Comparison of ENCODE assay signal across 11 cellular contexts in the genomic region with DNA sequence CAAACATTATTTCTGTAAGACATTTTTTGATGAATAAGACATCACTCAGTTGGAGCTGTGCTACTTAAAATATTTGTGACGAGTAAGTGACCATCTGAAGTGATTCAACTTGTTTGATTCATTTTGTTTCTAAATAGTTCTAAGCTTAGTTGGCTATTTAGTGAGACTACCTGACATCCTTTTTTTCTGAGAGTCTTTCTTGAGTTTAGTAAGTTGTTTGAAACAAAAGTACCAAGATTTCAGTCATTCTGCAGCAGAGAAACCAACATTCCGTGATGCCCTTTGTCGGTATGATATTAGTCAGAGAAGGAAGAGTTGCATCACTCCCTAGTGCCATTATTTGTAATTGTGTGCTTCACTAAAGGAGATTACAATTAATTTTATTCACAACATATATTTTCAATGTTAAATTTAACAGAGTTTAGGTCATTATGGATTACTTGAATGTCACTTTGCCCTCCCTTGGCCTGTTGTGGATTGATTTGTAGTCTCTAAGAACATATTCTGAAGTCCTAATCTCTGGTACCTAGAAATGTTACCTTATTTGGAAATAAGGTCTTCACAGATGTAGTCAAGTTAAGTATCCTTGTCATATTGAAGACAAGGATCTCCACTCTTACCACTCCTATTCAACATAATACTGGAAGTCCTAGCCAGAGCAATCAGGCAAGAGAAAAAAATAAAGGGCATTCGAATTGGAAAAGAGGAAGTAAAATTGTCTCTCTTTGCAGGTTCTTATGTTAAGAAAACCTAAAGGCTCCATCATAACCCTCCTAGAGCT.
DNase-seq lines count a peak whose midpoint lies in the region; ATAC-seq, FAIRE-seq and TF ChIP-seq lines count a peak whose summit lies in the region.
"Had no signal": no experiment of that assay in that cellular context is flagged by ENCODE, and none has a peak within 500 bp of the region (broad histone marks: within the 10 kb centered on the region; RNA-seq: fewer than 3 reads in every experiment).

No MANE protein-coding gene starts in this region.

- peak overlapping the region; percentile 68 for H3K4me3 Mint-ChIP-seq in HFFc6
- no peak overlapping the region for H3K4me3 Mint-ChIP-seq in T-helper 1 cell treated with Interleukin-12 subunit alpha and Interleukin-12 subunit beta and Interleukin-4 antibody, amounts not matched to agents 30 μg/mL and 1 μg/mL, for 36 hours

- FAIRE-seq in keratinocyte (lab: Jason Lieb, UNC): peak; percentile 58

- H3K27ac ChIP-seq in keratinocyte (ENCODE audit: control insufficient read depth, insufficient read depth, low read length) (peak overlapping the region; percentile 77), dorsolateral prefrontal cortex (peak overlapping the region in 1 of 59 donors; percentile 12)
- H3K27ac ChIP-seq: Peyer's patch, vagina had no signal

- H3K9ac ChIP-seq in keratinocyte (ENCODE audit: control insufficient read depth, extremely low read depth, insufficient read depth, low read length): peak overlapping the region; percentile 14

- H3K4me1 Mint-ChIP-seq in HFFc6 (ENCODE audit: low read depth): peaks cover 68% of the 10 kb centered on the region
- peaks cover 9% of the 10 kb centered on the region for H3K4me1 Mint-ChIP-seq in T-helper 1 cell treated with Interleukin-12 subunit alpha and Interleukin-12 subunit beta and Interleukin-4 antibody, amounts not matched to agents 30 μg/mL and 1 μg/mL, for 36 hours (ENCODE audit: low read depth)

- dilution Hi-C loops in keratinocyte (cut with MboI; ENCODE audit: extremely low pct_ligation_motif_present, low sequenced_read_pairs): no loop called here

- H3K27ac Mint-ChIP-seq in HFFc6: peak overlapping the region; percentile 99
- H3K27ac Mint-ChIP-seq in T-helper 1 cell treated with Interleukin-12 subunit alpha and Interleukin-12 subunit beta and Interleukin-4 antibody, amounts not matched to agents 30 μg/mL and 1 μg/mL, for 36 hours: peak overlapping the region; percentile 52

- ATAC-seq in GM18499 (IDR thresholded peaks at IDR 0.05; ENCODE audit: insufficient read depth, unreplicated experiment): peak; percentile 55

- no peaks in the 10 kb centered on the region for H3K9me1 ChIP-seq in keratinocyte (ENCODE audit: control insufficient read depth, extremely low read depth, insufficient read depth, low read length)

- peak overlapping the region; percentile 10 for H2AFZ ChIP-seq in keratinocyte (ENCODE audit: control insufficient read depth, low read length)

- no peaks in the 10 kb centered on the region for H3K9me3 Mint-ChIP-seq in HFFc6
- H3K9me3 Mint-ChIP-seq in T-helper 1 cell treated with Interleukin-12 subunit alpha and Interleukin-12 subunit beta and Interleukin-4 antibody, amounts not matched to agents 30 μg/mL and 1 μg/mL, for 36 hours: peaks cover 4% of the 10 kb centered on the region

- intact Hi-C loops in dorsolateral prefrontal cortex (cut with DNase I): no loop called here

- no peak for TF ChIP-seq CTCF in HFFc6 (IDR thresholded peaks at IDR 0.05)
- TF ChIP-seq CTCF in keratinocyte (optimal IDR thresholded peaks at IDR 0.05 in 1 of 3, IDR thresholded peaks at IDR 0.05 in 1 of 3, conservative IDR thresholded peaks at IDR 0.05 in 1 of 3; ENCODE audit: extremely low read depth in 1 of 3, insufficient read depth in 2 of 3, low read length in 3 of 3): no peak
- TF ChIP-seq CTCF in dorsolateral prefrontal cortex (IDR thresholded peaks at IDR 0.05 in 54 of 56, conservative IDR thresholded peaks at IDR 0.05 in 2 of 56; ENCODE audit: low read depth in 1 of 56, partially characterized antibody in 56 of 56): no peak

- DNase-seq in HFFc6: peak; percentile 77
- no peak for DNase-seq in keratinocyte (ENCODE audit: low read depth, low spot score)
- DNase-seq in activated CD4-positive, CD25-positive, alpha-beta regulatory T cell treated with anti-CD3 and anti-CD28 coated beads, Interleukin-2, amount 50 U/mL, for 72 hours: no peak
- DNase-seq in T-helper 9 cell: no peak
- no peak for DNase-seq in dorsolateral prefrontal cortex
- no peak for DNase-seq in NCI-H2081 treated with DMSO at 0.1 percent for 48 hours (lab: John Stamatoyannopoulos, UW)
- DNase-seq: Peyer's patch; stimulated activated CD4-positive, alpha-beta T cell treated with anti-CD3 and anti-CD28 coated beads, Interleukin-2, amount 100 ng/mL, for 24 hours had no signal

- peaks cover under 1% of the 10 kb centered on the region; the same call in 1 of the 2 replicates for H3K27me3 Mint-ChIP-seq in HFFc6 (ENCODE audit: insufficient read depth)
- H3K27me3 Mint-ChIP-seq in T-helper 1 cell treated with Interleukin-12 subunit alpha and Interleukin-12 subunit beta and Interleukin-4 antibody, amounts not matched to agents 30 μg/mL and 1 μg/mL, for 36 hours (ENCODE audit: low read depth): peaks cover 3% of the 10 kb centered on the region

- no peaks in the 10 kb centered on the region for H3K9me3 ChIP-seq in keratinocyte (ENCODE audit: control insufficient read depth, low read depth, low read length)
- H3K9me3 ChIP-seq: Peyer's patch, vagina had no signal

- H3K36me3 ChIP-seq in keratinocyte (ENCODE audit: control insufficient read depth in 2 of 2, extremely low read depth in 1 of 2, insufficient read depth in 2 of 2, low read length in 2 of 2): no peaks in the 10 kb centered on the region
- H3K36me3 ChIP-seq: Peyer's patch, vagina had no signal

- peak overlapping the region; percentile 58 for H3K4me2 ChIP-seq in keratinocyte (ENCODE audit: control insufficient read depth, extremely low read depth, insufficient read depth, low read depth, low read length)

- H3K4me1 ChIP-seq in keratinocyte (ENCODE audit: control insufficient read depth, extremely low read depth, insufficient read depth, low read length): peaks cover 26% of the 10 kb centered on the region
- H3K4me1 ChIP-seq: Peyer's patch, vagina had no signal

- H3K4me3 ChIP-seq in keratinocyte (ENCODE audit: control insufficient read depth in 2 of 3, extremely low read depth in 1 of 3, insufficient read depth in 2 of 3, low read depth in 1 of 3, low read length in 3 of 3): peak overlapping the region in 1 of 3 experiments; percentile 4
- no peak overlapping the region for H3K4me3 ChIP-seq in dorsolateral prefrontal cortex
- H3K4me3 ChIP-seq: Peyer's patch, vagina had no signal

- H3K27me3 ChIP-seq in keratinocyte (ENCODE audit: control insufficient read depth, extremely low read depth, insufficient read depth, low read length) (no peaks in the 10 kb centered on the region), dorsolateral prefrontal cortex (no peaks in the 10 kb centered on the region)
- H3K27me3 ChIP-seq: Peyer's patch, vagina had no signal

- no peaks in the 10 kb centered on the region for H3K79me2 ChIP-seq in keratinocyte (ENCODE audit: control insufficient read depth, insufficient read depth, low read length)

- no peaks in the 10 kb centered on the region for H4K20me1 ChIP-seq in keratinocyte (ENCODE audit: control insufficient read depth, extremely low read depth, insufficient read depth, low read length)

- peaks cover 19% of the 10 kb centered on the region for H3K36me3 Mint-ChIP-seq in HFFc6 (ENCODE audit: low read depth)
- H3K36me3 Mint-ChIP-seq in T-helper 1 cell treated with Interleukin-12 subunit alpha and Interleukin-12 subunit beta and Interleukin-4 antibody, amounts not matched to agents 30 μg/mL and 1 μg/mL, for 36 hours (ENCODE audit: low read depth): no peaks in the 10 kb centered on the region
